23 cellular contexts compared by ENCODE assay signal in the genomic region with DNA sequence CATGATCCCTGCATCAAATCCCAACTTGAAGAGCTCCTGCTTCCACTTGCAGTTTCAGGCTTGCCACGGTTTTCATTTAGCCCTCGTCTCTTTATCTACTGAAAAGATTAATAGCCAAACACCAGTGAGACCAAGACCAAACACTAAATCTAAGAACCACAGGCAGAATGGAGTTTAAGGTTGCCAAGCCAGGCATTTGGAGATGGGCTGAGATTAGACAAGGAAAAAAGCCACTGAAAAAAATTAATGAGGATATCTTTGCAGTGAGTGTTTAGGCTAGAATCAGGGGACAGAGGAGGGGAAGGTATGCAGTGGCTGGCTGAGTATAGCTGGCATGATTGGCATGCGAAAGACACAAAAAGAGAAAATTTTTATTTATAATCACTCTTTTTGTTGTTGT.
A peak's percentile ranks its signal among the peaks of the same experiment; 100 is the strongest.
DNase-seq lines count a peak whose midpoint lies in the region; ATAC-seq and TF ChIP-seq lines count a peak whose summit lies in the region.
"Had no signal": no experiment of that assay in that cellular context is flagged by ENCODE, and none has a peak within 500 bp of the region (broad histone marks: within the 10 kb centered on the region; RNA-seq: fewer than 3 reads in every experiment).

No MANE protein-coding gene starts in this region.

- H3K9me3 ChIP-seq in thoracic aorta = no peaks in the 10 kb centered on the region
- H3K9me3 ChIP-seq in lower lobe of right lung = no peaks in the 10 kb centered on the region
- H3K9me3 ChIP-seq: heart right ventricle, testis had no signal

- no peak for ATAC-seq in thoracic aorta (ENCODE audit: insufficient number of reproducible peaks, low FRiP score, low read depth)
- no peak for ATAC-seq in HG03039 (IDR thresholded peaks at IDR 0.05; ENCODE audit: unreplicated experiment)
- ATAC-seq in lower lobe of right lung = no peak
- ATAC-seq: heart right ventricle; naive thymus-derived CD4-positive, alpha-beta T cell had no signal

- in situ Hi-C loops in astrocyte of the spinal cord (cut with HindIII; ENCODE audit: low sequenced_read_pairs) = no loop called here

- DNase-seq in EL (peak; percentile 4), LoVo (ENCODE audit: low spot score) (peak; percentile 8), astrocyte of the spinal cord (ENCODE audit: low read depth, low spot score) (peak; percentile 38), thoracic aorta (ENCODE audit: low spot score) (no peak), NCI-H510A (lab: John Stamatoyannopoulos, UW) (no peak), lower lobe of right lung (no peak)
- DNase-seq: activated CD4-positive, alpha-beta T cell treated with anti-CD3 and anti-CD28 coated beads, Interleukin-2, amount 50 U/mL, for 48 hours; activated CD4-positive, CD25-positive, alpha-beta regulatory T cell; activated CD8-positive, alpha-beta memory T cell treated with anti-CD3 and anti-CD28 coated beads, Interleukin-2, amount 50 U/mL, for 48 hours; brain microvascular endothelial cell; CD4-positive, alpha-beta memory T cell; GDM1; H7; heart right ventricle; naive thymus-derived CD4-positive, alpha-beta T cell; NCI-H2081; NCI-H446; SHP77; stimulated activated CD4-positive, alpha-beta T cell treated with anti-CD3 and anti-CD28 coated beads, Interleukin-12 subunit alpha, Interleukin-12 subunit beta, amount 100 ng/mL, for 4 hours; stimulated activated CD4-positive, alpha-beta T cell treated with anti-CD3 and anti-CD28 coated beads, Interleukin-4, amount 100 ng/mL, for 4 hours; stimulated activated naive CD4-positive, alpha-beta T cell; testis had no signal

- no peak overlapping the region for H3K4me3 ChIP-seq in astrocyte of the spinal cord (ENCODE audit: low read depth, low read length)
- peak overlapping the region; percentile 19 for H3K4me3 ChIP-seq in thoracic aorta
- H3K4me3 ChIP-seq in lower lobe of right lung = no peak overlapping the region
- H3K4me3 ChIP-seq: heart right ventricle, testis had no signal

- TF ChIP-seq CTCF in astrocyte of the spinal cord (IDR thresholded peaks at IDR 0.05; ENCODE audit: low read depth, low read length) = no peak
- no peak for TF ChIP-seq CTCF in thoracic aorta (IDR thresholded peaks at IDR 0.05)
- TF ChIP-seq CTCF in lower lobe of right lung (IDR thresholded peaks at IDR 0.05) = no peak

- H3K27me3 ChIP-seq in thoracic aorta (replicated peaks; ENCODE audit: insufficient read depth) (no peaks in the 10 kb centered on the region), lower lobe of right lung (ENCODE audit: low read depth) (no peaks in the 10 kb centered on the region)
- H3K27me3 ChIP-seq: brain microvascular endothelial cell, heart right ventricle, testis had no signal

- H3K4me1 ChIP-seq in thoracic aorta (ENCODE audit: control insufficient read depth in 1 of 2, low read depth in 2 of 2) (peaks cover 15 to 75% of the 10 kb centered on the region in 2 donors), lower lobe of right lung (peaks cover 8% of the 10 kb centered on the region)

- H3K36me3 ChIP-seq in thoracic aorta (no peaks in the 10 kb centered on the region), lower lobe of right lung (no peaks in the 10 kb centered on the region)
- H3K36me3 ChIP-seq: brain microvascular endothelial cell, heart right ventricle had no signal

- intact Hi-C loops in lower lobe of right lung (cut with DNase I) = no loop called here

- H3K27ac ChIP-seq in thoracic aorta (peak overlapping the region; percentile 44 to 62), lower lobe of right lung (no peak overlapping the region)
- H3K27ac ChIP-seq: brain microvascular endothelial cell, testis had no signal

Comparison
In these comparisons a context has a peak if more than half of its experiments do, and no peak if none do; other contexts are left out.
1. DNase-seq: peak in EL (single experiment), LoVo (single experiment) and astrocyte of the spinal cord (single experiment); none in thoracic aorta (single experiment), NCI-H510A (single experiment) and lower lobe of right lung (single experiment).